ENCODE assay signal across 8 cellular contexts in the genomic region with DNA sequence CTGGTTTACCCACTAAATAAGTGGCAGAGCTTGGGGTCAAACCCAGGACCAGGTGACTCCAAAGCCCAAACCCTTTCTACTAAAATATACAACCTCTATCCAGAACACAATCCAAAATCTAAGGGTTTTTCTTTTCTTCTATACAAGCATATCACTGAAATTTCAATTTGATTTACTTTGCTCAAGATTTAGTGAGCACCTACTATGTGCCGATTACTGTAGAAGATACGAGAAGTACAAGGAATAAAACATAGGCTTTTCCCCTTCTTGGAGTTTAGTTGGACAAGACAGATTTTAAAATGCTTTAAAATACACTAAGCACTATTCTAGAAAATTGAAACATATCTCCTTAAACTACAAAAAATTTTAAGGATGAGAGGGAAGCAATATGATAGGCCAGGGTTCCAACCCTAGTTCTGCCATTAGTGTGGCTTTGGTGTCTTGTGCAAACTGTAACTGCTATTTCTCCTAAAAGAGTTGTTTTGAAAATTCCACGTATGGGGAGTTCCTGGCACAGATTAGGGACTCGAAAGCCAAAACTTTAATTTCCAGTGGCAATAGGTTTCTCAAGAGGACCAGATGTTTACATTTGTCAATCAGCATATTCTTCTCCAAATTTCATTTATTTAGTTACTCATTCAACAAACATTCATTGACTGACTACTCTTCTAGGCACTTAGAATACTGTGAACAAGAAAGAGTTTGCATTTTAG. TPM values are rescaled to one million over a fixed set of nuclear protein-coding genes. Genes with fewer than 3 reads are reported as not detected.
DNase-seq lines count a peak whose midpoint lies in the region; ATAC-seq and TF ChIP-seq lines count a peak whose summit lies in the region.

No MANE protein-coding gene starts in this region.

- intact Hi-C loops in sigmoid colon (cut with DNase I): loop anchor here (5.0 to 10.0 kb wide), 3 partner anchors 766 to 1057 kb away; partner anchors contain the start of genes DACT1, KIAA0586, PPM1A and TIMM9

- H3K36me3 ChIP-seq in OCI-LY1 (ENCODE audit: insufficient read depth, low read length) (peaks cover 7% of the 10 kb centered on the region; the same call in 1 of the 2 replicates), sigmoid colon (peaks cover 0 to 11% (median 0%) of the 10 kb centered on the region in 4 donors)

- H3K9me3 ChIP-seq in OCI-LY1 (ENCODE audit: low read length) (no peaks in the 10 kb centered on the region), sigmoid colon (no peaks in the 10 kb centered on the region)

- DNase-seq in EL (peak; percentile 59), epithelial cell of prostate (ENCODE audit: low read depth, low spot score) (no peak), sigmoid colon (no peak), GM19238 (ENCODE audit: insufficient read length, low spot score) (no peak), Ammon's horn (ENCODE audit: low spot score) (no peak)

- H3K9me2 ChIP-seq in OCI-LY1 (ENCODE audit: low read depth, low read length): no peaks in the 10 kb centered on the region

- peaks cover 9% of the 10 kb centered on the region for H3K79me2 ChIP-seq in OCI-LY1 (ENCODE audit: insufficient read depth, low read length)

- H4K20me1 ChIP-seq in OCI-LY1 (ENCODE audit: insufficient read depth, low read length): no peaks in the 10 kb centered on the region

- H3F3A ChIP-seq in OCI-LY1 (ENCODE audit: insufficient read depth, low read length): no peaks in the 10 kb centered on the region

- H2AFZ ChIP-seq in OCI-LY1 (ENCODE audit: low read length): no peak overlapping the region

- no peak for TF ChIP-seq EP300 in sigmoid colon (IDR thresholded peaks at IDR 0.05)

- H3K27ac ChIP-seq in OCI-LY1 (ENCODE audit: low read depth, low read length, poor library complexity, severe bottlenecking) (no peak overlapping the region), epithelial cell of prostate (peak overlapping the region; percentile 85), sigmoid colon (peak overlapping the region; percentile 90 to 95 (median 94))

- peaks cover 49% of the 10 kb centered on the region for H3K4me1 ChIP-seq in OCI-LY1 (ENCODE audit: insufficient read depth, low read length, severe bottlenecking)
- H3K4me1 ChIP-seq in sigmoid colon: peaks cover 0 to 60% (median 42%) of the 10 kb centered on the region in 4 donors

- peak overlapping the region; percentile 70 for H3K4me3 ChIP-seq in OCI-LY1 (ENCODE audit: low read depth, low read length, poor library complexity, severe bottlenecking)
- H3K4me3 ChIP-seq in sigmoid colon: peak overlapping the region in 1 of 4 donors; percentile 71

- H3K4me2 ChIP-seq in OCI-LY1 (ENCODE audit: low read length): peak overlapping the region; percentile 96

- 86 to 87% methylated on average over 4 of the region's 4 CpGs for WGBS in sigmoid colon, 2 donors

- H3K9ac ChIP-seq in OCI-LY1 (ENCODE audit: low read length): no peak overlapping the region

- H3K27me3 ChIP-seq in OCI-LY1 (ENCODE audit: insufficient read depth, low read length): no peaks in the 10 kb centered on the region
- no peaks in the 10 kb centered on the region for H3K27me3 ChIP-seq in sigmoid colon

- no peak for ATAC-seq in HG02759 (IDR thresholded peaks at IDR 0.05; ENCODE audit: unreplicated experiment)
- no peak for ATAC-seq in HG02852 (IDR thresholded peaks at IDR 0.05; ENCODE audit: unreplicated experiment)

- no peak for TF ChIP-seq POLR2A in sigmoid colon (IDR thresholded peaks at IDR 0.05)

- no peak for TF ChIP-seq CTCF in OCI-LY1 (IDR thresholded peaks at IDR 0.05; ENCODE audit: low read length)
- TF ChIP-seq CTCF in sigmoid colon (IDR thresholded peaks at IDR 0.05): no peak

RNA-seq across cellular contexts. Expression of gene L3HYPDH, which starts 2.6 kb away (rescaled TPM):
- 10 to 100 TPM; 23.9 to 46.0 (median 30.4) TPM for total RNA-seq in sigmoid colon
- 10 to 100 TPM in 1 of 3 donors, 1 to 10 TPM in 2; 1.2 to 12.0 (median 3.0) TPM for polyA plus RNA-seq in sigmoid colon

RNA-seq across cellular contexts. Expression of gene JKAMP, which starts 2.8 kb away (rescaled TPM):
- 10 to 100 TPM; 26.6 to 49.0 (median 37.5) TPM for total RNA-seq in sigmoid colon
- polyA plus RNA-seq in sigmoid colon: 10 to 100 TPM in 1 of 3 donors, 1 to 10 TPM in 2; 9.0 to 27.3 (median 9.0) TPM

RNA-seq across cellular contexts. Expression of gene GPR135, which starts 16.4 kb away (rescaled TPM):
- total RNA-seq in sigmoid colon: 10 to 100 TPM in 1 of 4 donors, 1 to 10 TPM in 3; 5.2 to 12.7 (median 6.1) TPM
- under 1 TPM in 1 of 3 donors, not detected in 2; 0.50 TPM for polyA plus RNA-seq in sigmoid colon
